In genomic region chr11:66857234-66857926, GRCh38 we compare ENCODE assay signal across 9 cellular contexts. TPM values are rescaled to one million over a fixed set of nuclear protein-coding genes. Genes with fewer than 3 reads are reported as not detected.
A peak's percentile ranks its signal among the peaks of the same experiment; 100 is the strongest.
DNase-seq lines count a peak whose midpoint lies in the region; ATAC-seq and TF ChIP-seq lines count a peak whose summit lies in the region.
"Had no signal": no experiment of that assay in that cellular context is flagged by ENCODE, and none has a peak within 500 bp of the region (broad histone marks: within the 10 kb centered on the region; RNA-seq: fewer than 3 reads in every experiment).

No MANE protein-coding gene starts in this region.

- peaks cover 4% of the 10 kb centered on the region for H3K4me1 Mint-ChIP-seq in activated naive CD8-positive, alpha-beta T cell (ENCODE audit: low read depth)

- peak overlapping the region; percentile 95 for H3K4me2 ChIP-seq in BLaER1

- peaks cover 46% of the 10 kb centered on the region for H4K20me1 ChIP-seq in BLaER1

- WGBS in liver, result 54% methylated on average over 47 of the region's 47 CpGs

- no peaks in the 10 kb centered on the region for H3K9me3 Mint-ChIP-seq in activated naive CD8-positive, alpha-beta T cell (ENCODE audit: low read depth)

- H3K27ac ChIP-seq in BLaER1 (peak overlapping the region; percentile 96), liver (ENCODE audit: low read depth in 1 of 2, low read length in 2 of 2) (no peak overlapping the region), vagina (peak overlapping the region; percentile 73)

- H3K27me3 ChIP-seq in BLaER1, result no peaks in the 10 kb centered on the region
- no peaks in the 10 kb centered on the region for H3K27me3 ChIP-seq in liver (ENCODE audit: control insufficient read depth in 4 of 4, insufficient read depth in 4 of 4, low read length in 3 of 4)
- H3K27me3 ChIP-seq in vagina, result no peaks in the 10 kb centered on the region
- H3K27me3 ChIP-seq: pancreas had no signal

- TF ChIP-seq CTCF in HFF-Myc (IDR thresholded peaks at IDR 0.05; ENCODE audit: low read depth, low read length, missing control alignments) (no peak), liver (IDR thresholded peaks at IDR 0.05; ENCODE audit: low read depth, low read length, missing input control) (no peak), vagina (IDR thresholded peaks at IDR 0.05) (no peak)

- H3K36me3 Mint-ChIP-seq in activated naive CD8-positive, alpha-beta T cell, result no peaks in the 10 kb centered on the region

- TF ChIP-seq POLR2A in vagina (IDR thresholded peaks at IDR 0.05), result no peak

- peak overlapping the region; percentile 95 for H3K9ac ChIP-seq in BLaER1
- no peak overlapping the region for H3K9ac ChIP-seq in liver (ENCODE audit: low read depth in 1 of 2, low read length in 2 of 2)

- ATAC-seq in HG03354 (IDR thresholded peaks at IDR 0.05; ENCODE audit: poor library complexity, severe bottlenecking, unreplicated experiment), result no peak

- peaks cover 79% of the 10 kb centered on the region for H3K4me1 ChIP-seq in BLaER1
- peaks cover 0 to 8% (median 2%) of the 10 kb centered on the region in 4 donors for H3K4me1 ChIP-seq in liver (ENCODE audit: control insufficient read depth in 4 of 4, insufficient read depth in 4 of 4, low read length in 3 of 4)
- H3K4me1 ChIP-seq in vagina, result peaks cover 17% of the 10 kb centered on the region

- H3K4me3 ChIP-seq in BLaER1 (peak overlapping the region; percentile 92), HFF-Myc (replicated peaks; ENCODE audit: low read depth, low read length) (peak overlapping the region; percentile 75), liver (ENCODE audit: low read depth in 1 of 3, low read length in 3 of 3) (peak overlapping the region in 1 of 3 donors; percentile 33), vagina (peak overlapping the region; percentile 67 to 84)

- H3K4me3 Mint-ChIP-seq in activated naive CD8-positive, alpha-beta T cell, result peak overlapping the region; percentile 82

- intact Hi-C loops in vagina (cut with DNase I), result no loop called here

- H3K27ac Mint-ChIP-seq in activated naive CD8-positive, alpha-beta T cell, result no peak overlapping the region

- DNase-seq in HFF-Myc (ENCODE audit: extremely low read depth, low read depth), result no peak
- no peak for DNase-seq in vagina (ENCODE audit: extremely low spot score in 2 of 2)
- DNase-seq in AML-193 (lab: John Stamatoyannopoulos, UW), result no peak
- DNase-seq in NCI-H345 (lab: John Stamatoyannopoulos, UW), result no peak

- TF ChIP-seq RAD21 in liver (IDR thresholded peaks at IDR 0.05), result no peak

- no peaks in the 10 kb centered on the region for H3K9me3 ChIP-seq in BLaER1
- H3K9me3 ChIP-seq in liver (ENCODE audit: control insufficient read depth in 4 of 4, low read length in 3 of 4), result no peaks in the 10 kb centered on the region
- H3K9me3 ChIP-seq in vagina, result no peaks in the 10 kb centered on the region
- H3K9me3 ChIP-seq: pancreas had no signal

- no peaks in the 10 kb centered on the region for H3K27me3 Mint-ChIP-seq in activated naive CD8-positive, alpha-beta T cell

- H3K36me3 ChIP-seq in BLaER1 (peaks cover 41% of the 10 kb centered on the region), liver (ENCODE audit: control insufficient read depth in 4 of 4, insufficient read depth in 3 of 4, low read depth in 1 of 4, low read length in 3 of 4) (peaks cover 4 to 35% (median 18%) of the 10 kb centered on the region in 4 donors), vagina (no peaks in the 10 kb centered on the region)
- H3K36me3 ChIP-seq: pancreas had no signal

TF ChIP-seq in liver, 16 proteins besides CTCF, POLR2A, EP300 and RAD21:
- no peak for TF ChIP-seq EGR1 (IDR thresholded peaks at IDR 0.05; ENCODE audit: low read depth in 2 of 2)
- TF ChIP-seq SP1 (IDR thresholded peaks at IDR 0.05), result no peak
- TF ChIP-seq HNF4A (conservative IDR thresholded peaks at IDR 0.05), result peak; percentile 9 to 42
- no peak for TF ChIP-seq NR2F2 (IDR thresholded peaks at IDR 0.05)
- no peak for TF ChIP-seq FOXA1 (IDR thresholded peaks at IDR 0.05)
- no peak for TF ChIP-seq HNF4G (IDR thresholded peaks at IDR 0.05)

RNA-seq across cellular contexts. Expression of gene LRFN4, which starts 0.5 kb away (rescaled TPM):
- total RNA-seq in liver (1 to 10 TPM in 1 of 2 donors, under 1 TPM in 1; 0.75 to 3.4 TPM), vagina (8.1 TPM)
- polyA plus RNA-seq in liver, result 1 to 10 TPM in 1 of 2 donors, not detected in 1; 1.5 TPM

RNA-seq across cellular contexts. Expression of gene RCE1, which starts 14.1 kb away (rescaled TPM):
- total RNA-seq in liver (1 to 10 TPM; 3.0 to 7.7 TPM), vagina (23.6 TPM)
- polyA plus RNA-seq in liver, result 1 to 10 TPM; 2.9 to 3.4 TPM

Comparison
In these comparisons a context has a peak if more than half of its experiments do, and no peak if none do; other contexts are left out.
1. H3K27ac ChIP-seq: peak in BLaER1 (single experiment) and vagina (single experiment); none in liver (0 of 2).